ENCODE assay signal across 24 cellular contexts in genomic region chr7:149780636-149781419, GRCh38. TPM values are rescaled to one million over a fixed set of nuclear protein-coding genes. Genes with fewer than 3 reads are reported as not detected.
DNase-seq lines count a peak whose midpoint lies in the region; ATAC-seq and TF ChIP-seq lines count a peak whose summit lies in the region.
"Had no signal": no experiment of that assay in that cellular context is flagged by ENCODE, and none has a peak within 500 bp of the region (broad histone marks: within the 10 kb centered on the region; RNA-seq: fewer than 3 reads in every experiment).

No MANE protein-coding gene starts in this region.

- H3K4me1 ChIP-seq in mesenchymal stem cell (ENCODE audit: control insufficient read depth, insufficient read depth, low read depth, low read length), result peaks cover 8% of the 10 kb centered on the region

- no peak overlapping the region for H2AK5ac ChIP-seq in mesenchymal stem cell (ENCODE audit: low read length, severe bottlenecking)

- H3K9ac ChIP-seq in mesenchymal stem cell (ENCODE audit: low read length), result no peak overlapping the region

- CTCF ChIA-PET in Calu3 (lab: Charles Lee), result no interaction called here

- H3K27me3 Mint-ChIP-seq in memory B cell (peaks cover 2% of the 10 kb centered on the region), Calu3 (ENCODE audit: unreplicated experiment) (peaks cover 95% of the 10 kb centered on the region)
- H3K27me3 Mint-ChIP-seq: CD8-positive, alpha-beta memory T cell had no signal

- H3K14ac ChIP-seq in mesenchymal stem cell (ENCODE audit: low read length in 2 of 2), result no peak overlapping the region

- H3K4ac ChIP-seq in mesenchymal stem cell (ENCODE audit: low read depth in 1 of 2, low read length in 2 of 2), result no peak overlapping the region

- H3K18ac ChIP-seq in mesenchymal stem cell (ENCODE audit: low read depth in 1 of 2, low read length in 2 of 2), result no peak overlapping the region

- WGBS in mesenchymal stem cell, result 72% methylated on average over 12 of the region's 16 CpGs

- no peaks in the 10 kb centered on the region for H3K9me3 ChIP-seq in mesenchymal stem cell (ENCODE audit: control insufficient read depth, low read length)
- H3K9me3 ChIP-seq: MG63 had no signal

- no peak overlapping the region for H3K23ac ChIP-seq in mesenchymal stem cell (ENCODE audit: low read length in 2 of 2)

- no peaks in the 10 kb centered on the region for H3K36me3 Mint-ChIP-seq in memory B cell
- H3K36me3 Mint-ChIP-seq in Calu3 (ENCODE audit: insufficient read depth, unreplicated experiment), result no peaks in the 10 kb centered on the region
- H3K36me3 Mint-ChIP-seq: CD8-positive, alpha-beta memory T cell; IgD-negative memory B cell had no signal

- H3K79me1 ChIP-seq in mesenchymal stem cell (replicated peaks; ENCODE audit: low read length, poor library complexity, severe bottlenecking), result no peaks in the 10 kb centered on the region

- no peaks in the 10 kb centered on the region for H3K9me3 Mint-ChIP-seq in memory B cell
- H3K9me3 Mint-ChIP-seq in Calu3 (ENCODE audit: low read depth, unreplicated experiment), result no peaks in the 10 kb centered on the region
- H3K9me3 Mint-ChIP-seq: CD8-positive, alpha-beta memory T cell; IgD-negative memory B cell had no signal

- H4K8ac ChIP-seq in mesenchymal stem cell (ENCODE audit: low read length), result no peak overlapping the region

- BruUV-seq in Calu3 (replicated peaks; lab: Mats Ljungman, UMichigan), result no TSS peak

- no peaks in the 10 kb centered on the region for H3K36me3 ChIP-seq in mesenchymal stem cell (ENCODE audit: control insufficient read depth in 1 of 2, insufficient read depth in 2 of 2, low read depth in 1 of 2, low read length in 2 of 2)
- H3K36me3 ChIP-seq: MG63 had no signal

- H2BK15ac ChIP-seq in mesenchymal stem cell (ENCODE audit: low read depth, poor library complexity, severe bottlenecking), result no peak overlapping the region

- H2BK12ac ChIP-seq in mesenchymal stem cell (ENCODE audit: low read length in 2 of 2), result no peak overlapping the region

- ATAC-seq in Right ventricle myocardium inferior, result no peak
- no peak for ATAC-seq in left cardiac atrium
- peak; percentile 57 for ATAC-seq in GM19351 (IDR thresholded peaks at IDR 0.05; ENCODE audit: unreplicated experiment)
- peak; percentile 73 for ATAC-seq in memory B cell (ENCODE audit: low read depth)

- H3K27ac ChIP-seq in mesenchymal stem cell (ENCODE audit: low read length, poor library complexity, severe bottlenecking), result no peak overlapping the region
- H3K27ac ChIP-seq: C4-2B, SK-N-MC had no signal

- DNase-seq in Right ventricle myocardium inferior (ENCODE audit: missing footprints) (peak; percentile 33), left cardiac atrium (no peak), NCI-H69 (lab: John Stamatoyannopoulos, UW) (peak; percentile 38), memory B cell (ENCODE audit: low spot score in 2 of 2) (no peak), Calu3 (no peak), mesenchymal stem cell (no peak)
- DNase-seq in activated CD4-positive, alpha-beta T cell treated with anti-CD3 and anti-CD28 coated beads, Interleukin-2, amount 50 U/mL, for 4 hours, result no peak
- DNase-seq: 8988T; CD8-positive, alpha-beta memory T cell; MG63; NCI-H1048; NCI-H1436; NCI-H1930; NCI-H2227 treated with DMSO at 0.1 percent for 48 hours; NCI-H510A; NCI-H774; OCI-M1; SHP77; SW 1271 had no signal

- H2BK5ac ChIP-seq in mesenchymal stem cell (ENCODE audit: low read depth, low read length, poor library complexity, severe bottlenecking), result no peak overlapping the region

- no peak for TF ChIP-seq CTCF in Calu3 (IDR thresholded peaks at IDR 0.05; ENCODE audit: unreplicated experiment)

- no peak overlapping the region for H4K91ac ChIP-seq in mesenchymal stem cell (ENCODE audit: low read length)

- no peak overlapping the region for H3K4me2 ChIP-seq in mesenchymal stem cell (ENCODE audit: low read length, poor library complexity, severe bottlenecking)

- no peak overlapping the region for H3K4me3 Mint-ChIP-seq in memory B cell
- H3K4me3 Mint-ChIP-seq in Calu3 (ENCODE audit: low read depth, unreplicated experiment), result no peak overlapping the region
- H3K4me3 Mint-ChIP-seq: CD8-positive, alpha-beta memory T cell; IgD-negative memory B cell had no signal

- no peak overlapping the region for H3K4me3 ChIP-seq in mesenchymal stem cell (ENCODE audit: insufficient read depth in 1 of 2, low read depth in 1 of 2, low read length in 2 of 2)
- H3K4me3 ChIP-seq: MG63, SK-N-MC had no signal

- intact Hi-C loops in Right ventricle myocardium inferior (cut with DNase I), result no loop called here
- intact Hi-C loops in left cardiac atrium (cut with DNase I), result no loop called here
- intact Hi-C loops in Calu3 (cut with micrococcal nuclease; ENCODE audit: unreplicated experiment), result no loop called here

- H3K27ac Mint-ChIP-seq in memory B cell (no peak overlapping the region), Calu3 (ENCODE audit: unreplicated experiment) (no peak overlapping the region)
- H3K27ac Mint-ChIP-seq: CD8-positive, alpha-beta memory T cell; IgD-negative memory B cell had no signal

- no peak overlapping the region for H2AFZ ChIP-seq in mesenchymal stem cell (ENCODE audit: low read depth, low read length)

- H2BK120ac ChIP-seq in mesenchymal stem cell (ENCODE audit: low read depth, low read length), result no peak overlapping the region

- H3K4me1 Mint-ChIP-seq in memory B cell (peaks cover 9% of the 10 kb centered on the region), Calu3 (ENCODE audit: low read depth, unreplicated experiment) (no peaks in the 10 kb centered on the region)
- H3K4me1 Mint-ChIP-seq: CD8-positive, alpha-beta memory T cell had no signal

- peaks cover 35 to 38% of the 10 kb centered on the region in 2 experiments for H3K27me3 ChIP-seq in mesenchymal stem cell (ENCODE audit: control insufficient read depth in 1 of 2, insufficient read depth in 1 of 2, low read length in 2 of 2)
- H3K27me3 ChIP-seq: MG63 had no signal

RNA-seq across cellular contexts. Expression of gene ZNF467, which starts 7.4 kb away (rescaled TPM):
- total RNA-seq in Right ventricle myocardium inferior (7.0 TPM), left cardiac atrium (10 to 100 TPM in 1 of 2 donors, 1 to 10 TPM in 1; 7.9 to 10.4 TPM), Calu3 (2022) (0.54 and 2.4 TPM in 2 replicates)
- 14.4 TPM for polyA plus RNA-seq in mesenchymal stem cell (2013, experiment 1 of 2)
- polyA plus RNA-seq in mesenchymal stem cell (2013, experiment 2 of 2), result 14.5 TPM
- total RNA-seq: LHCN-M2 had no signal
- polyA plus RNA-seq: IgD-negative memory B cell had no signal

RNA-seq across cellular contexts. Expression of gene ZNF862, which starts 57.3 kb away (rescaled TPM):
- 10.1 TPM for total RNA-seq in Right ventricle myocardium inferior
- total RNA-seq in left cardiac atrium, result 1 to 10 TPM; 8.7 to 9.7 TPM
- 17.7 and 19.4 TPM in 2 replicates for total RNA-seq in Calu3 (2022)
- 4.8 TPM for polyA plus RNA-seq in mesenchymal stem cell (2013, experiment 1 of 2)
- polyA plus RNA-seq in mesenchymal stem cell (2013, experiment 2 of 2), result 3.6 TPM

Comparison
In these comparisons a context has a peak if more than half of its experiments do, and no peak if none do; other contexts are left out.
1. DNase-seq: peak in Right ventricle myocardium inferior (single experiment) and NCI-H69 (single experiment); none in left cardiac atrium (single experiment), memory B cell (0 of 2), activated CD4-positive, alpha-beta T cell treated with anti-CD3 and anti-CD28 coated beads, Interleukin-2, amount 50 U/mL, for 4 hours (0 of 2), Calu3 (single experiment) and mesenchymal stem cell (single experiment).
2. ATAC-seq: peak in GM19351 (single experiment) and memory B cell (single experiment); none in Right ventricle myocardium inferior (single experiment) and left cardiac atrium (0 of 2).